7 cellular contexts compared by ENCODE assay signal in the genomic region with DNA sequence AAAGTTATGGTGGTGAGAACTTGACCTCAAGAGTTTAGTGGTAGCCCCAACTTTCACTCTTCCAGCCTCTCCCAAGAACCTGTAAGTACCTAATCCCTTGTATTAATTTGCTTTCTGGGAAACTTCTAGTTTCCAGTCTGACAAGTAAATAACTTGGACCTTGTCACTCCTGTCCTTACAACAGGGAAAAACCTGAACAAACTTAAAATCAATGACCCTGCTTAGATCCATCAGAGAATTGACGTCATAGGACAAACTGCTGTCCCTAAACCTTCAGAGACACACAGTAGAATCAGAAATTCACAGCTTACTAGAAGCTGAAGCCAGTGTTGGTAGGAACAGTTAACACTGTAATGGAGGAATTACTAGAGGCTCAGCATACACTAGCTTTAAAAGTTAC. TPM values are rescaled to one million over a fixed set of nuclear protein-coding genes. Genes with fewer than 3 reads are reported as not detected.
"Had no signal": no experiment of that assay in that cellular context is flagged by ENCODE, and none has a peak within 500 bp of the region (broad histone marks: within the 10 kb centered on the region; RNA-seq: fewer than 3 reads in every experiment).

No MANE protein-coding gene starts in this region.

- DNase-seq: GOT3, HCEC 1CT, IMR-90, KG1 had no signal

- ATAC-seq: K562 had no signal

- FAIRE-seq: H54, K562 had no signal

- H3K4me3 ChIP-seq: K562 had no signal

RNA-seq across cellular contexts. Expression of a gene that starts 60.0 kb away (rescaled TPM):
- total RNA-seq: HT-29, K562 had no signal
- polyA plus RNA-seq: K562 had no signal
